Comparison of ENCODE assay signal across 16 cellular contexts in the genomic region with DNA sequence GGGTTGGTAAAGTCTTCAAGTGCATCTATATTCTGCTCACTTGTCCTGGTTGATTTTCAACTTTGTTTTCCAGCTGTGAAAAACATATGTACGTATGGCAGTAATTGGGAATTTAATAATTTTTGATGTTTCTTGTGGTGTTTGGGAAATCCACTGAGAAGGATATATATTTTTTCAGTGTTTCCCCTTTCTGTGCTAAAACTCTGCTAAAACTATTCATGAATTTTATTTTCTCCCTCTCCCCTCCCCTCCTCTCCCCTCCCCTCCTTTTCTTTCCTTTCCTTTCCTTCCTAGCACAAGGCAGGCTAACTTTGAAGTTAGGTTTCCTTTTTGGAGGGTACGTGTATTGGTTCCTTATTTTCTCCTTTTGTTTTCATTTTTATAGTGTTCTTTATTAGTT.
DNase-seq lines count a peak whose midpoint lies in the region; ATAC-seq and TF ChIP-seq lines count a peak whose summit lies in the region.
"Had no signal": no experiment of that assay in that cellular context is flagged by ENCODE, and none has a peak within 500 bp of the region (broad histone marks: within the 10 kb centered on the region; RNA-seq: fewer than 3 reads in every experiment).

No MANE protein-coding gene starts in this region.

- H3K79me2 ChIP-seq in DND-41 (ENCODE audit: insufficient read depth, low read length) (no peaks in the 10 kb centered on the region), OCI-LY7 (ENCODE audit: insufficient read depth, low read depth, low read length) (no peaks in the 10 kb centered on the region)

- POLR2A ChIA-PET in OCI-LY7 (lab: Charles Lee) (interaction anchor here (1.1 to 1.2 kb wide), 2 partner anchors 20 to 25 kb away, joined by 3 read pairs; no protein-coding TSS in a partner anchor), MCF 10A (lab: Yijun Ruan, JAX) (no interaction called here)

- H3K4me1 ChIP-seq in DND-41 (ENCODE audit: insufficient read depth, low read length) (peaks cover 71% of the 10 kb centered on the region), OCI-LY7 (ENCODE audit: insufficient read depth, low read length, poor library complexity, severe bottlenecking) (peaks cover 86% of the 10 kb centered on the region), endodermal cell (ENCODE audit: control insufficient read depth, insufficient read depth, low read length) (peaks cover 18% of the 10 kb centered on the region)
- H3K4me1 ChIP-seq: BE2C had no signal

- no peak for ATAC-seq in DND-41 (ENCODE audit: insufficient read depth, low read depth)
- no peak for ATAC-seq in GM19467 (IDR thresholded peaks at IDR 0.05; ENCODE audit: unreplicated experiment)
- ATAC-seq: HCT116 had no signal

- H3K4me3 ChIP-seq in DND-41 (ENCODE audit: low read depth in 1 of 2, low read length in 2 of 2) (no peak overlapping the region), OCI-LY7 (ENCODE audit: low read depth, low read length, poor library complexity, severe bottlenecking) (no peak overlapping the region), endodermal cell (ENCODE audit: low read length) (no peak overlapping the region)
- H3K4me3 ChIP-seq: GM23248 had no signal

- WGBS in endodermal cell (ENCODE audit: insufficient coverage in 1 of 2, insufficient read length in 1 of 2), 2 experiments = 87% methylated on average over 1 of the region's 2 CpGs; no CpG with 5 or more reads in 1 of the 2 experiments

- H3K9me3 Mint-ChIP-seq in endodermal cell = no peaks in the 10 kb centered on the region
- H3K9me3 Mint-ChIP-seq in MCF 10A (ENCODE audit: unreplicated experiment) = no peaks in the 10 kb centered on the region
- H3K9me3 Mint-ChIP-seq: CD4-positive, alpha-beta memory T cell; HFFc6 had no signal

- no peak overlapping the region for H2AFZ ChIP-seq in DND-41 (ENCODE audit: low read depth, low read length)
- H2AFZ ChIP-seq in OCI-LY7 (ENCODE audit: low read length) = peak overlapping the region; percentile 83; the same call in 1 of the 2 replicates
- H2AFZ ChIP-seq: GM23248 had no signal

- H3K27ac Mint-ChIP-seq in endodermal cell (no peak overlapping the region), MCF 10A (ENCODE audit: low read depth, unreplicated experiment) (no peak overlapping the region)
- H3K27ac Mint-ChIP-seq: HFFc6 had no signal

- DNase-seq in DND-41 (no peak), OCI-LY7 (ENCODE audit: low spot score) (no peak), endodermal cell (no peak), MCF 10A (ENCODE audit: unreplicated experiment) (no peak)
- DNase-seq: ACHN; BE2C; Calu3; CD4-positive, alpha-beta memory T cell; DMS79 treated with DMSO at 0.1 percent for 48 hours; GM23248; HFFc6; Kasumi-1 had no signal

- CTCF ChIA-PET in OCI-LY7 (lab: Charles Lee; ENCODE audit: unreplicated experiment) (no interaction called here), MCF 10A (lab: Yijun Ruan, JAX) (no interaction called here)

- H3K9me3 ChIP-seq in DND-41 (ENCODE audit: insufficient read depth, low read length, severe bottlenecking) (no peaks in the 10 kb centered on the region), KOPT-K1 (ENCODE audit: insufficient read depth, low read length, poor library complexity, severe bottlenecking) (no peaks in the 10 kb centered on the region), OCI-LY7 (ENCODE audit: low read length) (peaks cover 9% of the 10 kb centered on the region; the same call in 1 of the 2 replicates), endodermal cell (ENCODE audit: control insufficient read depth, low read length) (peaks cover 9% of the 10 kb centered on the region)
- H3K9me3 ChIP-seq: BE2C had no signal

- H3K36me3 ChIP-seq in DND-41 (ENCODE audit: insufficient read depth, low read length) (no peaks in the 10 kb centered on the region), KOPT-K1 (ENCODE audit: insufficient read depth, low read length) (no peaks in the 10 kb centered on the region), OCI-LY7 (ENCODE audit: insufficient read depth, low read length) (peaks cover 17% of the 10 kb centered on the region), endodermal cell (ENCODE audit: control insufficient read depth, insufficient read depth, low read length) (no peaks in the 10 kb centered on the region)
- H3K36me3 ChIP-seq: BE2C had no signal

- H3K27me3 Mint-ChIP-seq in endodermal cell (ENCODE audit: insufficient read depth) = peaks cover 80% of the 10 kb centered on the region
- H3K27me3 Mint-ChIP-seq in MCF 10A (ENCODE audit: insufficient read depth, unreplicated experiment) = no peaks in the 10 kb centered on the region

- no peak overlapping the region for H3K4me2 ChIP-seq in DND-41 (ENCODE audit: insufficient read depth, low read length)
- peak overlapping the region; percentile 78 for H3K4me2 ChIP-seq in OCI-LY7 (ENCODE audit: low read length)

- H3K27me3 ChIP-seq in DND-41 (ENCODE audit: insufficient read depth, low read length, poor library complexity) = no peaks in the 10 kb centered on the region
- H3K27me3 ChIP-seq in endodermal cell (ENCODE audit: control insufficient read depth, insufficient read depth, low read length, poor library complexity, severe bottlenecking) = peaks cover 83% of the 10 kb centered on the region
- H3K27me3 ChIP-seq: BE2C had no signal

- intact Hi-C loops in OCI-LY7 (cut with micrococcal nuclease; ENCODE audit: unreplicated experiment) (loop anchor here (10.0 kb wide), 2 partner anchors 134 to 1646 kb away; no protein-coding TSS in a partner anchor), MCF 10A (cut with micrococcal nuclease) (no loop called here)

- TF ChIP-seq CTCF in DND-41 (IDR thresholded peaks at IDR 0.05; ENCODE audit: borderline replicate concordance, extremely low read depth, low read length, poor library complexity, severe bottlenecking) (no peak), OCI-LY7 (conservative IDR thresholded peaks at IDR 0.05; ENCODE audit: low read length) (no peak), endodermal cell (conservative IDR thresholded peaks at IDR 0.05) (no peak), MCF 10A (IDR thresholded peaks at IDR 0.05; ENCODE audit: unreplicated experiment) (no peak)

- BruUV-seq in OCI-LY7 (replicated peaks; lab: Mats Ljungman, UMichigan) = no TSS peak
- no TSS peak for BruUV-seq in MCF 10A (replicated peaks; lab: Mats Ljungman, UMichigan)

- H3K4me1 Mint-ChIP-seq in endodermal cell (peaks cover 28% of the 10 kb centered on the region), MCF 10A (ENCODE audit: insufficient read depth, unreplicated experiment) (no peaks in the 10 kb centered on the region)

- H3K4me3 Mint-ChIP-seq in endodermal cell (no peak overlapping the region), MCF 10A (ENCODE audit: unreplicated experiment) (no peak overlapping the region)
- H3K4me3 Mint-ChIP-seq: CD14-positive monocyte, HFFc6 had no signal

- H4K20me1 ChIP-seq in DND-41 (ENCODE audit: insufficient read depth, low read length) = no peaks in the 10 kb centered on the region
- no peaks in the 10 kb centered on the region for H4K20me1 ChIP-seq in OCI-LY7 (ENCODE audit: insufficient read depth, low read length)

- no peak overlapping the region for H3K9ac ChIP-seq in DND-41 (ENCODE audit: low read depth, low read length)
- H3K9ac ChIP-seq in endodermal cell (ENCODE audit: extremely low read depth, low read length, poor library complexity, severe bottlenecking) = no peak overlapping the region
- H3K9ac ChIP-seq: GM23248 had no signal

- H3K36me3 Mint-ChIP-seq in endodermal cell (ENCODE audit: low read depth) = no peaks in the 10 kb centered on the region
- peaks cover 9% of the 10 kb centered on the region for H3K36me3 Mint-ChIP-seq in MCF 10A (ENCODE audit: insufficient read depth, unreplicated experiment)
- H3K36me3 Mint-ChIP-seq: CD14-positive monocyte; CD4-positive, alpha-beta memory T cell had no signal

- H3K27ac ChIP-seq in DND-41 (ENCODE audit: low read length) (peak overlapping the region; percentile 51; the same call in 1 of the 2 replicates), KOPT-K1 (ENCODE audit: low read depth, low read length, poor library complexity, severe bottlenecking) (peak overlapping the region; percentile 82), OCI-LY7 (ENCODE audit: low read depth, low read length, poor library complexity, severe bottlenecking) (peak overlapping the region; percentile 97), endodermal cell (ENCODE audit: low read depth, low read length) (no peak overlapping the region)
- H3K27ac ChIP-seq: GM23248 had no signal

- H3K9me2 ChIP-seq in OCI-LY7 (ENCODE audit: insufficient read depth, low read length) = no peaks in the 10 kb centered on the region
